In genomic region chr11:124843616-124843910, GRCh38 we compare ENCODE assay signal across 2 cellular contexts.
A peak's percentile ranks its signal among the peaks of the same experiment; 100 is the strongest.
TF ChIP-seq lines count a peak whose summit lies in the region.

No MANE protein-coding gene starts in this region.

TF ChIP-seq in HepG2, 621 proteins besides CTCF, POLR2A, EP300 and RAD21:
- peak; percentile 41; the same call in 1 of the 2 replicates for TF ChIP-seq ZNF629 (CRISPR knock-in tag; conservative IDR thresholded peaks at IDR 0.05)
- TF ChIP-seq, protein P1, sequence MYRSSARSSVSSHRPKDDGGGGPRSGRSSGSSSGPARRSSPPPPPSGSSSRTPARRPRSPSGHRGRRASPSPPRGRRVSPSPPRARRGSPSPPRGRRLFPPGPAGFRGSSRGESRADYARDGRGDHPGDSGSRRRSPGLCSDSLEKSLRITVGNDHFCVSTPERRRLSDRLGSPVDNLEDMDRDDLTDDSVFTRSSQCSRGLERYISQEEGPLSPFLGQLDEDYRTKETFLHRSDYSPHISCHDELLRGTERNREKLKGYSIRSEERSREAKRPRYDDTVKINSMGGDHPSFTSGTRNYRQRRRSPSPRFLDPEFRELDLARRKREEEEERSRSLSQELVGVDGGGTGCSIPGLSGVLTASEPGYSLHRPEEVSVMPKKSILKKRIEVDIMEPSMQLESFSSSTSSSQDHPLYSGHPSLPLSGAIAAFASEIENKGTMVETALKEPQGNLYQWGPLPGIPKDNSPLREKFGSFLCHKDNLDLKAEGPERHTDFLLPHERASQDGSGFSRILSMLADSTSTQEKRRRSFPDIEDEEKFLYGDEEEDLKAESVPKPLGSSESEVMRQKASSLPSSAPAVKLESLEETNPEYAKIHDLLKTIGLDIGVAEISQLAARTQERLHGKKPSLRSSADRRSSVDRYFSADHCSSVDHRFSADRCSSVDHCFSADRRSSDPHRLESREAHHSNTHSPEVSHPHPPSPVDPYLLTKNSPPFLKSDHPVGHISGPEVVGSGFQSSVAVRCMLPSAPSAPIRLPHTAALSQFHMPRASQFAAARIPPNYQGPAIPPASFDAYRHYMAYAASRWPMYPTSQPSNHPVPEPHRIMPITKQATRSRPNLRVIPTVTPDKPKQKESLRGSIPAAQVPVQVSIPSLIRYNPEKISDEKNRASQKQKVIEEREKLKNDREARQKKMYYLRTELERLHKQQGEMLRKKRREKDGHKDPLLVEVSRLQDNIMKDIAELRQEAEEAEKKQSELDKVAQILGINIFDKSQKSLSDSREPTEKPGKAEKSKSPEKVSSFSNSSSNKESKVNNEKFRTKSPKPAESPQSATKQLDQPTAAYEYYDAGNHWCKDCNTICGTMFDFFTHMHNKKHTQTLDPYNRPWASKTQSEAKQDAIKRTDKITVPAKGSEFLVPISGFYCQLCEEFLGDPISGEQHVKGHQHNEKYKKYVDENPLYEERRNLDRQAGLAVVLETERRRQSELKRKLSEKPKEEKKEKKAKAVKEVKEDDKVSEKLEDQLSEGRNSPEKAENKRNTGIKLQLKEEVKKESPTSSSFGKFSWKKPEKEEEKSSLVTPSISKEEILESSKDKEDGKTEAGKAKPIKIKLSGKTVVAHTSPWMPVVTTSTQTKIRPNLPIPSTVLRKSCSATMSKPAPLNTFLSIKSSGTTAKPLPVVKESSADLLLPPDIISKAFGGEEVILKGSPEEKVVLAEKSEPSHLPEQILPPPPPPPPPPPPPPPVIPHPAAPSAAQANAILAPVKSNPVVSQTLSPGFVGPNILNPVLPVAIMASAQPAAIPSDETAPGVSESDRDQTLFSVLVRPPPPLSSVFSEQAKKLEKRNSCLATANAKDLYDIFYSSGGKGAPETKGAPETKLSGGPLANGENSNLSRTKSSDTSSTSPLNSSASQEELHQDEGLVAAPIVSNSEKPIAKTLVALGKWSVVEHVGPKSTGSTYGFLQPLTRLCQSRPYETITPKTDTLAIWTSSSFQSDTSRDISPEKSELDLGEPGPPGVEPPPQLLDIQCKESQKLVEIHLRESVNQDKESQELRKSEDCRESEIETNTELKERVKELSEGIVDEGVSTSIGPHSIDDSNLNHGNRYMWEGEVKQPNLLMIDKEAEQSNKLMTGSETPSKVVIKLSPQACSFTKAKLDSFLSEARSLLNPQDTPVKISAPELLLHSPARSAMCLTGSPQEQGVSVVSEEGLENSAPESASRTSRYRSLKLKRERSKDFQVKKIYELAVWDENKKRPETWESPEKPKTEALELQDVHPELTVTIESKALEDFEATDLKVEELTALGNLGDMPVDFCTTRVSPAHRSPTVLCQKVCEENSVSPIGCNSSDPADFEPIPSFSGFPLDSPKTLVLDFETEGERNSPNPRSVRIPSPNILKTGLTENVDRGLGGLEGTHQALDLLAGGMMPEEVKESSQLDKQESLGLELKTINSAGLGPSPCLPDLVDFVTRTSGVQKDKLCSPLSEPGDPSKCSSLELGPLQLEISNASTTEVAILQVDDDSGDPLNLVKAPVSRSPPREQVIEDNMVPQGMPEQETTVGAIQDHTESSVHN (CRISPR knock-in tag; IDR thresholded peaks at IDR 0.05), result no peak
- TF ChIP-seq EZH2 (conservative IDR thresholded peaks at IDR 0.05; ENCODE audit: low read depth, low read length), result peak; percentile 61; the same call in 1 of the 2 replicates
- TF ChIP-seq ZNF644 (CRISPR knock-in tag; IDR thresholded peaks at IDR 0.05; ENCODE audit: low read depth), result no peak
TF ChIP-seq in HepG2: peak in this region for 2.

TF ChIP-seq in WTC11, 78 proteins besides CTCF, POLR2A, EP300 and RAD21:
- TF ChIP-seq USF2 (CRISPR knock-in tag; IDR thresholded peaks at IDR 0.05) (0 out of 2 replicates have a peak, but pooled peaks have one; percentile 5), GTF2I (CRISPR knock-in tag; conservative IDR thresholded peaks at IDR 0.05) (peak; percentile 93)
- TF ChIP-seq, protein P2, sequence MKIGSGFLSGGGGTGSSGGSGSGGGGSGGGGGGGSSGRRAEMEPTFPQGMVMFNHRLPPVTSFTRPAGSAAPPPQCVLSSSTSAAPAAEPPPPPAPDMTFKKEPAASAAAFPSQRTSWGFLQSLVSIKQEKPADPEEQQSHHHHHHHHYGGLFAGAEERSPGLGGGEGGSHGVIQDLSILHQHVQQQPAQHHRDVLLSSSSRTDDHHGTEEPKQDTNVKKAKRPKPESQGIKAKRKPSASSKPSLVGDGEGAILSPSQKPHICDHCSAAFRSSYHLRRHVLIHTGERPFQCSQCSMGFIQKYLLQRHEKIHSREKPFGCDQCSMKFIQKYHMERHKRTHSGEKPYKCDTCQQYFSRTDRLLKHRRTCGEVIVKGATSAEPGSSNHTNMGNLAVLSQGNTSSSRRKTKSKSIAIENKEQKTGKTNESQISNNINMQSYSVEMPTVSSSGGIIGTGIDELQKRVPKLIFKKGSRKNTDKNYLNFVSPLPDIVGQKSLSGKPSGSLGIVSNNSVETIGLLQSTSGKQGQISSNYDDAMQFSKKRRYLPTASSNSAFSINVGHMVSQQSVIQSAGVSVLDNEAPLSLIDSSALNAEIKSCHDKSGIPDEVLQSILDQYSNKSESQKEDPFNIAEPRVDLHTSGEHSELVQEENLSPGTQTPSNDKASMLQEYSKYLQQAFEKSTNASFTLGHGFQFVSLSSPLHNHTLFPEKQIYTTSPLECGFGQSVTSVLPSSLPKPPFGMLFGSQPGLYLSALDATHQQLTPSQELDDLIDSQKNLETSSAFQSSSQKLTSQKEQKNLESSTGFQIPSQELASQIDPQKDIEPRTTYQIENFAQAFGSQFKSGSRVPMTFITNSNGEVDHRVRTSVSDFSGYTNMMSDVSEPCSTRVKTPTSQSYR (CRISPR knock-in tag; IDR thresholded peaks at IDR 0.05), result no peak
TF ChIP-seq in WTC11: peak in this region for 2.
